Comparison of ENCODE assay signal across 1 cellular context in genomic region chr5:177474094-177474493, GRCh38.
TF ChIP-seq lines count a peak whose summit lies in the region.

No MANE protein-coding gene starts in this region.

TF ChIP-seq in K562, 482 proteins besides CTCF, POLR2A, EP300 and RAD21 (continued from another document):
- TF ChIP-seq E2F8 (IDR thresholded peaks at IDR 0.05; ENCODE audit: low read depth, partially characterized antibody): no peak
- no peak for TF ChIP-seq TFE3 (CRISPR knock-in tag; IDR thresholded peaks at IDR 0.05)
- no peak for TF ChIP-seq POLR2B (IDR thresholded peaks at IDR 0.05; ENCODE audit: low read depth, partially characterized antibody)
- TF ChIP-seq ZNF140 (CRISPR knock-in tag; IDR thresholded peaks at IDR 0.05): no peak
- TF ChIP-seq KAT2B (IDR thresholded peaks at IDR 0.05; ENCODE audit: low read depth, low read length): no peak
- no peak for TF ChIP-seq TRIM24 (IDR thresholded peaks at IDR 0.05)
- TF ChIP-seq, protein P1, sequence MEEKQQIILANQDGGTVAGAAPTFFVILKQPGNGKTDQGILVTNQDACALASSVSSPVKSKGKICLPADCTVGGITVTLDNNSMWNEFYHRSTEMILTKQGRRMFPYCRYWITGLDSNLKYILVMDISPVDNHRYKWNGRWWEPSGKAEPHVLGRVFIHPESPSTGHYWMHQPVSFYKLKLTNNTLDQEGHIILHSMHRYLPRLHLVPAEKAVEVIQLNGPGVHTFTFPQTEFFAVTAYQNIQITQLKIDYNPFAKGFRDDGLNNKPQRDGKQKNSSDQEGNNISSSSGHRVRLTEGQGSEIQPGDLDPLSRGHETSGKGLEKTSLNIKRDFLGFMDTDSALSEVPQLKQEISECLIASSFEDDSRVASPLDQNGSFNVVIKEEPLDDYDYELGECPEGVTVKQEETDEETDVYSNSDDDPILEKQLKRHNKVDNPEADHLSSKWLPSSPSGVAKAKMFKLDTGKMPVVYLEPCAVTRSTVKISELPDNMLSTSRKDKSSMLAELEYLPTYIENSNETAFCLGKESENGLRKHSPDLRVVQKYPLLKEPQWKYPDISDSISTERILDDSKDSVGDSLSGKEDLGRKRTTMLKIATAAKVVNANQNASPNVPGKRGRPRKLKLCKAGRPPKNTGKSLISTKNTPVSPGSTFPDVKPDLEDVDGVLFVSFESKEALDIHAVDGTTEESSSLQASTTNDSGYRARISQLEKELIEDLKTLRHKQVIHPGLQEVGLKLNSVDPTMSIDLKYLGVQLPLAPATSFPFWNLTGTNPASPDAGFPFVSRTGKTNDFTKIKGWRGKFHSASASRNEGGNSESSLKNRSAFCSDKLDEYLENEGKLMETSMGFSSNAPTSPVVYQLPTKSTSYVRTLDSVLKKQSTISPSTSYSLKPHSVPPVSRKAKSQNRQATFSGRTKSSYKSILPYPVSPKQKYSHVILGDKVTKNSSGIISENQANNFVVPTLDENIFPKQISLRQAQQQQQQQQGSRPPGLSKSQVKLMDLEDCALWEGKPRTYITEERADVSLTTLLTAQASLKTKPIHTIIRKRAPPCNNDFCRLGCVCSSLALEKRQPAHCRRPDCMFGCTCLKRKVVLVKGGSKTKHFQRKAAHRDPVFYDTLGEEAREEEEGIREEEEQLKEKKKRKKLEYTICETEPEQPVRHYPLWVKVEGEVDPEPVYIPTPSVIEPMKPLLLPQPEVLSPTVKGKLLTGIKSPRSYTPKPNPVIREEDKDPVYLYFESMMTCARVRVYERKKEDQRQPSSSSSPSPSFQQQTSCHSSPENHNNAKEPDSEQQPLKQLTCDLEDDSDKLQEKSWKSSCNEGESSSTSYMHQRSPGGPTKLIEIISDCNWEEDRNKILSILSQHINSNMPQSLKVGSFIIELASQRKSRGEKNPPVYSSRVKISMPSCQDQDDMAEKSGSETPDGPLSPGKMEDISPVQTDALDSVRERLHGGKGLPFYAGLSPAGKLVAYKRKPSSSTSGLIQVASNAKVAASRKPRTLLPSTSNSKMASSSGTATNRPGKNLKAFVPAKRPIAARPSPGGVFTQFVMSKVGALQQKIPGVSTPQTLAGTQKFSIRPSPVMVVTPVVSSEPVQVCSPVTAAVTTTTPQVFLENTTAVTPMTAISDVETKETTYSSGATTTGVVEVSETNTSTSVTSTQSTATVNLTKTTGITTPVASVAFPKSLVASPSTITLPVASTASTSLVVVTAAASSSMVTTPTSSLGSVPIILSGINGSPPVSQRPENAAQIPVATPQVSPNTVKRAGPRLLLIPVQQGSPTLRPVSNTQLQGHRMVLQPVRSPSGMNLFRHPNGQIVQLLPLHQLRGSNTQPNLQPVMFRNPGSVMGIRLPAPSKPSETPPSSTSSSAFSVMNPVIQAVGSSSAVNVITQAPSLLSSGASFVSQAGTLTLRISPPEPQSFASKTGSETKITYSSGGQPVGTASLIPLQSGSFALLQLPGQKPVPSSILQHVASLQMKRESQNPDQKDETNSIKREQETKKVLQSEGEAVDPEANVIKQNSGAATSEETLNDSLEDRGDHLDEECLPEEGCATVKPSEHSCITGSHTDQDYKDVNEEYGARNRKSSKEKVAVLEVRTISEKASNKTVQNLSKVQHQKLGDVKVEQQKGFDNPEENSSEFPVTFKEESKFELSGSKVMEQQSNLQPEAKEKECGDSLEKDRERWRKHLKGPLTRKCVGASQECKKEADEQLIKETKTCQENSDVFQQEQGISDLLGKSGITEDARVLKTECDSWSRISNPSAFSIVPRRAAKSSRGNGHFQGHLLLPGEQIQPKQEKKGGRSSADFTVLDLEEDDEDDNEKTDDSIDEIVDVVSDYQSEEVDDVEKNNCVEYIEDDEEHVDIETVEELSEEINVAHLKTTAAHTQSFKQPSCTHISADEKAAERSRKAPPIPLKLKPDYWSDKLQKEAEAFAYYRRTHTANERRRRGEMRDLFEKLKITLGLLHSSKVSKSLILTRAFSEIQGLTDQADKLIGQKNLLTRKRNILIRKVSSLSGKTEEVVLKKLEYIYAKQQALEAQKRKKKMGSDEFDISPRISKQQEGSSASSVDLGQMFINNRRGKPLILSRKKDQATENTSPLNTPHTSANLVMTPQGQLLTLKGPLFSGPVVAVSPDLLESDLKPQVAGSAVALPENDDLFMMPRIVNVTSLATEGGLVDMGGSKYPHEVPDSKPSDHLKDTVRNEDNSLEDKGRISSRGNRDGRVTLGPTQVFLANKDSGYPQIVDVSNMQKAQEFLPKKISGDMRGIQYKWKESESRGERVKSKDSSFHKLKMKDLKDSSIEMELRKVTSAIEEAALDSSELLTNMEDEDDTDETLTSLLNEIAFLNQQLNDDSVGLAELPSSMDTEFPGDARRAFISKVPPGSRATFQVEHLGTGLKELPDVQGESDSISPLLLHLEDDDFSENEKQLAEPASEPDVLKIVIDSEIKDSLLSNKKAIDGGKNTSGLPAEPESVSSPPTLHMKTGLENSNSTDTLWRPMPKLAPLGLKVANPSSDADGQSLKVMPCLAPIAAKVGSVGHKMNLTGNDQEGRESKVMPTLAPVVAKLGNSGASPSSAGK (IDR thresholded peaks at IDR 0.05): peak; percentile 81
- TF ChIP-seq MCM3 (IDR thresholded peaks at IDR 0.05): no peak
- TF ChIP-seq GABPB2 (CRISPR knock-in tag; conservative IDR thresholded peaks at IDR 0.05): no peak
- TF ChIP-seq, protein P2, sequence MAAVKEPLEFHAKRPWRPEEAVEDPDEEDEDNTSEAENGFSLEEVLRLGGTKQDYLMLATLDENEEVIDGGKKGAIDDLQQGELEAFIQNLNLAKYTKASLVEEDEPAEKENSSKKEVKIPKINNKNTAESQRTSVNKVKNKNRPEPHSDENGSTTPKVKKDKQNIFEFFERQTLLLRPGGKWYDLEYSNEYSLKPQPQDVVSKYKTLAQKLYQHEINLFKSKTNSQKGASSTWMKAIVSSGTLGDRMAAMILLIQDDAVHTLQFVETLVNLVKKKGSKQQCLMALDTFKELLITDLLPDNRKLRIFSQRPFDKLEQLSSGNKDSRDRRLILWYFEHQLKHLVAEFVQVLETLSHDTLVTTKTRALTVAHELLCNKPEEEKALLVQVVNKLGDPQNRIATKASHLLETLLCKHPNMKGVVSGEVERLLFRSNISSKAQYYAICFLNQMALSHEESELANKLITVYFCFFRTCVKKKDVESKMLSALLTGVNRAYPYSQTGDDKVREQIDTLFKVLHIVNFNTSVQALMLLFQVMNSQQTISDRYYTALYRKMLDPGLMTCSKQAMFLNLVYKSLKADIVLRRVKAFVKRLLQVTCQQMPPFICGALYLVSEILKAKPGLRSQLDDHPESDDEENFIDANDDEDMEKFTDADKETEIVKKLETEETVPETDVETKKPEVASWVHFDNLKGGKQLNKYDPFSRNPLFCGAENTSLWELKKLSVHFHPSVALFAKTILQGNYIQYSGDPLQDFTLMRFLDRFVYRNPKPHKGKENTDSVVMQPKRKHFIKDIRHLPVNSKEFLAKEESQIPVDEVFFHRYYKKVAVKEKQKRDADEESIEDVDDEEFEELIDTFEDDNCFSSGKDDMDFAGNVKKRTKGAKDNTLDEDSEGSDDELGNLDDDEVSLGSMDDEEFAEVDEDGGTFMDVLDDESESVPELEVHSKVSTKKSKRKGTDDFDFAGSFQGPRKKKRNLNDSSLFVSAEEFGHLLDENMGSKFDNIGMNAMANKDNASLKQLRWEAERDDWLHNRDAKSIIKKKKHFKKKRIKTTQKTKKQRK (IDR thresholded peaks at IDR 0.05; ENCODE audit: borderline replicate concordance, low read depth, low read length): no peak
- no peak for TF ChIP-seq GTF3C2 (IDR thresholded peaks at IDR 0.05; ENCODE audit: borderline replicate concordance, extremely low read depth, insufficient read length)
- TF ChIP-seq EHMT2 (IDR thresholded peaks at IDR 0.05): no peak
- no peak for TF ChIP-seq FIP1L1 (IDR thresholded peaks at IDR 0.05; ENCODE audit: low read depth, low read length, poor library complexity, severe bottlenecking)
- TF ChIP-seq CBX1 (IDR thresholded peaks at IDR 0.05; ENCODE audit: low read depth): no peak
